Comparison of ENCODE assay signal across 12 cellular contexts in genomic region chr2:218276986-218277755, GRCh38. TPM values are rescaled to one million over a fixed set of nuclear protein-coding genes. Genes with fewer than 3 reads are reported as not detected.
DNase-seq lines count a peak whose midpoint lies in the region; ATAC-seq and TF ChIP-seq lines count a peak whose summit lies in the region.
"Had no signal": no experiment of that assay in that cellular context is flagged by ENCODE, and none has a peak within 500 bp of the region (broad histone marks: within the 10 kb centered on the region; RNA-seq: fewer than 3 reads in every experiment).

No MANE protein-coding gene starts in this region.

- no peak for ATAC-seq in CD4-positive, alpha-beta T cell (ENCODE audit: poor library complexity)
- ATAC-seq in HG03439 (IDR thresholded peaks at IDR 0.05; ENCODE audit: unreplicated experiment) (no peak), GM19467 (IDR thresholded peaks at IDR 0.05; ENCODE audit: unreplicated experiment) (no peak)

- in situ Hi-C loops in GM13977 (cut with MboI; ENCODE audit: low pct_unique_long_range_greater_than_20kb, low sequenced_read_pairs, unreplicated experiment) = loop anchor here (25.0 kb wide), 1 partner anchor 385 kb away; the partner anchor contains the start of genes BCS1L, RNF25, STK36 and ZNF142

- H3K79me1 ChIP-seq in neuronal stem cell (ENCODE audit: low read depth, low read length) = peaks cover 1% of the 10 kb centered on the region

- H3K27ac ChIP-seq in CD4-positive, alpha-beta T cell (ENCODE audit: low read depth, low read length) = peak overlapping the region; percentile 24
- no peak overlapping the region for H3K27ac ChIP-seq in neuronal stem cell (replicated peaks; ENCODE audit: low read length)

- no peaks in the 10 kb centered on the region for H3K27me3 ChIP-seq in CD4-positive, alpha-beta T cell (ENCODE audit: control insufficient read depth, insufficient read depth, low read length)
- no peaks in the 10 kb centered on the region for H3K27me3 ChIP-seq in neuronal stem cell (ENCODE audit: control insufficient read depth in 3 of 3, insufficient read depth in 3 of 3, low read depth in 1 of 3, low read length in 3 of 3)

- H3K4me3 Mint-ChIP-seq in CD4-positive, alpha-beta T cell = no peak overlapping the region
- H3K4me3 Mint-ChIP-seq: neural crest cell had no signal

- H3K18ac ChIP-seq in neuronal stem cell (ENCODE audit: low read length) = no peak overlapping the region

- H2BK12ac ChIP-seq in neuronal stem cell (ENCODE audit: low read length) = no peak overlapping the region

- H3K14ac ChIP-seq in neuronal stem cell (ENCODE audit: low read length) = no peak overlapping the region

- no peak overlapping the region for H2BK120ac ChIP-seq in neuronal stem cell (ENCODE audit: low read depth, low read length)

- peak overlapping the region; percentile 75 for H3K27ac Mint-ChIP-seq in CD4-positive, alpha-beta T cell

- no peak overlapping the region for H3K9ac ChIP-seq in neuronal stem cell (ENCODE audit: low read depth, low read length, poor library complexity)

- no peaks in the 10 kb centered on the region for H3K9me3 ChIP-seq in CD4-positive, alpha-beta T cell (ENCODE audit: control insufficient read depth, low read length)
- no peaks in the 10 kb centered on the region for H3K9me3 ChIP-seq in neuronal stem cell (replicated peaks in 1 of 2; ENCODE audit: control insufficient read depth in 2 of 2, insufficient read depth in 1 of 2, low read depth in 1 of 2, low read length in 2 of 2)

- H3K27me3 Mint-ChIP-seq in CD4-positive, alpha-beta T cell = no peaks in the 10 kb centered on the region

- no peak overlapping the region for H3K4me2 ChIP-seq in neuronal stem cell (ENCODE audit: insufficient read depth, low read length, poor library complexity, severe bottlenecking)

- no peak overlapping the region for H2AFZ ChIP-seq in neuronal stem cell (ENCODE audit: low read length)

- H3K36me3 Mint-ChIP-seq in CD4-positive, alpha-beta T cell (ENCODE audit: low read depth) = peaks cover 88% of the 10 kb centered on the region

- WGBS in neuronal stem cell (ENCODE audit: extremely low coverage in 2 of 2, insufficient read length in 2 of 2, insufficient replicate concordance in 1 of 2), 2 donors = no CpG with 5 or more reads among the region's 12 CpGs

- POLR2A ChIA-PET in CD4-positive, alpha-beta T cell (lab: Charles Lee) = interaction anchor here (8.0 kb wide), 1 partner anchor 11 kb away, joined by 221 read pairs; the partner anchor contains the start of gene TMBIM1

- H3K36me3 ChIP-seq in neuronal stem cell (replicated peaks in 1 of 2; ENCODE audit: control insufficient read depth in 2 of 2, insufficient read depth in 2 of 2, low read length in 2 of 2) = peaks cover 28 to 39% of the 10 kb centered on the region in 2 donors

- peaks cover 38% of the 10 kb centered on the region for H3K4me1 Mint-ChIP-seq in CD4-positive, alpha-beta T cell (ENCODE audit: low read depth)

- CTCF ChIA-PET in CD4-positive, alpha-beta T cell (lab: Charles Lee) = no interaction called here

- TF ChIP-seq CTCF in CD4-positive, alpha-beta T cell (IDR thresholded peaks at IDR 0.05) = no peak
- TF ChIP-seq CTCF in LNCAP (IDR thresholded peaks at IDR 0.05) = peak; percentile 14; the same call in 1 of the 2 replicates
- peak; percentile 4 for TF ChIP-seq CTCF in cardiac fibroblast (IDR thresholded peaks at IDR 0.05; ENCODE audit: low read depth, low read length)
- TF ChIP-seq CTCF in GM13977 (IDR thresholded peaks at IDR 0.05; ENCODE audit: extremely low read depth, insufficient read depth, missing control alignments) = no peak

- H2AK5ac ChIP-seq in neuronal stem cell (ENCODE audit: low read depth, low read length) = no peak overlapping the region

- no peaks in the 10 kb centered on the region for H3K9me3 Mint-ChIP-seq in CD4-positive, alpha-beta T cell
- H3K9me3 Mint-ChIP-seq: neural crest cell had no signal

- peak overlapping the region; percentile 39 for H3K23ac ChIP-seq in neuronal stem cell (ENCODE audit: low read depth, low read length, poor library complexity)

- peaks cover 0 to 3% of the 10 kb centered on the region in 2 donors for H3K4me1 ChIP-seq in neuronal stem cell (ENCODE audit: control insufficient read depth in 2 of 2, insufficient read depth in 1 of 2, low read depth in 1 of 2, low read length in 2 of 2)

- no peak overlapping the region for H4K8ac ChIP-seq in neuronal stem cell (ENCODE audit: low read depth, low read length)

- H4K91ac ChIP-seq in neuronal stem cell (ENCODE audit: low read depth, low read length, poor library complexity) = no peak overlapping the region

- H3K4me3 ChIP-seq in cardiac fibroblast (replicated peaks in 1 of 2; ENCODE audit: low read depth in 2 of 2, low read length in 2 of 2) (no peak overlapping the region), neuronal stem cell (ENCODE audit: low read length in 2 of 2) (no peak overlapping the region)

- no peak for DNase-seq in CD4-positive, alpha-beta T cell
- DNase-seq in cardiac fibroblast (ENCODE audit: low read depth in 2 of 2) (no peak), neuronal stem cell (ENCODE audit: low spot score) (no peak), hippocampal formation (lab: John Stamatoyannopoulos, UW) (no peak), GM13977 (ENCODE audit: low spot score) (no peak)
- DNase-seq: DMS153, NCI-H2171, T-helper 9 cell had no signal

- H3K4ac ChIP-seq in neuronal stem cell (ENCODE audit: low read length) = no peak overlapping the region

- intact Hi-C loops in CD4-positive, alpha-beta T cell (cut with DNase I, micrococcal nuclease) = no loop called here

- H2BK5ac ChIP-seq in neuronal stem cell (ENCODE audit: low read length) = no peak overlapping the region

- no peak overlapping the region for H2BK15ac ChIP-seq in neuronal stem cell (ENCODE audit: low read length)

RNA-seq across cellular contexts. Expression of gene PNKD, which starts 6.9 kb away (rescaled TPM):
- 10 to 100 TPM in 1 of 2 experiments, 1 to 10 TPM in 1; 9.2 to 10.6 TPM for total RNA-seq in CD4-positive, alpha-beta T cell
- 58.6 TPM for polyA plus RNA-seq in neuronal stem cell (2013, experiment 1 of 2)
- 61.7 TPM for polyA plus RNA-seq in neuronal stem cell (2013, experiment 2 of 2)

RNA-seq across cellular contexts. Expression of gene AAMP, which starts 7.2 kb away (rescaled TPM):
- 10 to 100 TPM; 40.2 to 42.5 TPM for total RNA-seq in CD4-positive, alpha-beta T cell
- polyA plus RNA-seq in neuronal stem cell (2013, experiment 1 of 2) = 45.1 TPM
- polyA plus RNA-seq in neuronal stem cell (2013, experiment 2 of 2) = 38.9 TPM

RNA-seq across cellular contexts. Expression of gene TMBIM1, which starts 15.1 kb away (rescaled TPM):
- total RNA-seq in CD4-positive, alpha-beta T cell = 100 to 1,000 TPM in 1 of 2 experiments, 10 to 100 TPM in 1; 99.2 to 102 TPM
- 10.4 TPM for polyA plus RNA-seq in neuronal stem cell (2013, experiment 1 of 2)
- polyA plus RNA-seq in neuronal stem cell (2013, experiment 2 of 2) = 10.7 TPM

RNA-seq across cellular contexts. Expression of gene GPBAR1, which starts 16.4 kb away (rescaled TPM):
- 1 to 10 TPM; 1.6 to 1.8 TPM for total RNA-seq in CD4-positive, alpha-beta T cell
- polyA plus RNA-seq in neuronal stem cell (2013, experiment 1 of 2) = 0.46 TPM
- 0.44 TPM for polyA plus RNA-seq in neuronal stem cell (2013, experiment 2 of 2)

Comparison
In these comparisons a context has a peak if more than half of its experiments do, and no peak if none do; other contexts are left out.
1. CTCF ChIP-seq: peak in LNCAP (single experiment) and cardiac fibroblast (single experiment); none in CD4-positive, alpha-beta T cell (single experiment) and GM13977 (single experiment).